Comparison of ENCODE assay signal across 16 cellular contexts in genomic region chr22:46008836-46009596, GRCh38. TPM values are rescaled to one million over a fixed set of nuclear protein-coding genes. Genes with fewer than 3 reads are reported as not detected.
DNase-seq lines count a peak whose midpoint lies in the region; ATAC-seq, FAIRE-seq and TF ChIP-seq lines count a peak whose summit lies in the region.
"Had no signal": no experiment of that assay in that cellular context is flagged by ENCODE, and none has a peak within 500 bp of the region (broad histone marks: within the 10 kb centered on the region; RNA-seq: fewer than 3 reads in every experiment).

No MANE protein-coding gene starts in this region.

- DNase-seq in SK-N-SH = no peak
- peak; percentile 22 for DNase-seq in cardiac septum (ENCODE audit: low spot score)
- DNase-seq in osteocyte (ENCODE audit: extremely low spot score, unreplicated experiment) = no peak
- DNase-seq in iPS-NIHi11 (ENCODE audit: low spot score) = no peak
- DNase-seq in HTR-8/SVneo (ENCODE audit: insufficient read length, low spot score) = no peak
- DNase-seq: activated CD4-positive, alpha-beta memory T cell treated with anti-CD3 and anti-CD28 coated beads for 36 hours; anterior cingulate cortex; NCI-H1417 treated with DMSO at 0.1 percent for 48 hours; stimulated activated CD4-positive, alpha-beta T cell treated with anti-CD3 and anti-CD28 coated beads, Interleukin-12 subunit alpha, Interleukin-12 subunit beta, amount 100 ng/mL, for 4 hours had no signal

- H3K27me3 ChIP-seq in SK-N-SH (ENCODE audit: insufficient read depth) = no peaks in the 10 kb centered on the region

- peaks cover 3% of the 10 kb centered on the region for H3K9me3 Mint-ChIP-seq in osteocyte (ENCODE audit: unreplicated experiment)

- no peaks in the 10 kb centered on the region for H3K36me3 Mint-ChIP-seq in osteocyte (ENCODE audit: unreplicated experiment)
- H3K36me3 Mint-ChIP-seq: activated CD4-positive, alpha-beta memory T cell treated with anti-CD3 and anti-CD28 coated beads for 36 hours had no signal

- H3K27ac ChIP-seq in C4-2B (peak overlapping the region; percentile 94; the same call in 1 of the 2 replicates), SK-N-SH (ENCODE audit: low read depth in 2 of 2, low read length in 1 of 2) (peak overlapping the region; percentile 99 to 100)

- no peak for FAIRE-seq in HTR-8/SVneo (lab: Jason Lieb, UNC)
- FAIRE-seq: G401.6, GM12892 had no signal

- peak overlapping the region; percentile 94; the same call in 1 of the 2 replicates for H3K9ac ChIP-seq in SK-N-SH

- H3K4me1 ChIP-seq in SK-N-SH (ENCODE audit: control insufficient read depth in 1 of 2, insufficient read depth in 2 of 2, low read depth in 1 of 2, low read length in 1 of 2) = peaks cover 42 to 63% of the 10 kb centered on the region in 2 experiments; a peak in 3 of 4 replicates

- H3K4me3 ChIP-seq in SK-N-SH (ENCODE audit: low read depth in 2 of 2, low read length in 1 of 2) = no peak overlapping the region

- no peaks in the 10 kb centered on the region for H3K9me3 ChIP-seq in SK-N-SH

- H3K79me2 ChIP-seq in SK-N-SH (ENCODE audit: insufficient read depth) = peaks cover 40% of the 10 kb centered on the region

- intact Hi-C loops in cardiac septum (cut with DNase I) = loop anchor here (5.0 kb wide), 1 partner anchor 78 kb away; no protein-coding TSS in a partner anchor

- H4K20me1 ChIP-seq in SK-N-SH (ENCODE audit: insufficient read depth) = no peaks in the 10 kb centered on the region

- POLR2A ChIA-PET in SK-N-SH (lab: Yijun Ruan, JAX) = interaction anchor here (1.4 to 3.6 kb wide), 9 partner anchors 11 to 97 kb away, joined by 6 to 38 read pairs (median 14); no protein-coding TSS in a partner anchor

- no peak for TF ChIP-seq RAD21 in SK-N-SH (IDR thresholded peaks at IDR 0.05; ENCODE audit: low read length)

- TF ChIP-seq EP300 in SK-N-SH (IDR thresholded peaks at IDR 0.05; ENCODE audit: borderline replicate concordance in 1 of 2, low read depth in 1 of 2, low read length in 1 of 2) = no peak

- H3K36me3 ChIP-seq in SK-N-SH (replicated peaks in 1 of 2; ENCODE audit: control insufficient read depth in 1 of 2, insufficient read depth in 2 of 2, low read length in 1 of 2) = no peaks in the 10 kb centered on the region

- H3K27ac Mint-ChIP-seq in osteocyte (ENCODE audit: unreplicated experiment) = peak overlapping the region; percentile 79
- H3K27ac Mint-ChIP-seq: activated CD4-positive, alpha-beta memory T cell treated with anti-CD3 and anti-CD28 coated beads for 36 hours had no signal

- no peaks in the 10 kb centered on the region for H3K27me3 Mint-ChIP-seq in osteocyte (ENCODE audit: unreplicated experiment)
- H3K27me3 Mint-ChIP-seq: activated CD4-positive, alpha-beta memory T cell treated with anti-CD3 and anti-CD28 coated beads for 36 hours had no signal

- ATAC-seq in HG03097 (IDR thresholded peaks at IDR 0.05; ENCODE audit: low FRiP score, unreplicated experiment) = no peak
- no peak for ATAC-seq in GM21381 (IDR thresholded peaks at IDR 0.05; ENCODE audit: unreplicated experiment)

- 95% methylated on average over 8 of the region's 9 CpGs for WGBS in SK-N-SH (ENCODE audit: low lambda C conversion rate)

- H3K4me1 Mint-ChIP-seq in osteocyte (ENCODE audit: unreplicated experiment) = peaks cover 66% of the 10 kb centered on the region

- CTCF ChIA-PET in SK-N-SH (lab: Yijun Ruan, JAX) = interaction anchor here (1.6 to 5.0 kb wide), 6 partner anchors 13 to 112 kb away, joined by 7 to 108 read pairs (median 74); no protein-coding TSS in a partner anchor

- TF ChIP-seq CTCF in C4-2B (conservative IDR thresholded peaks at IDR 0.05) (no peak), SK-N-SH (IDR thresholded peaks at IDR 0.05) (no peak), osteocyte (IDR thresholded peaks at IDR 0.05) (no peak)

- H3F3A ChIP-seq in SK-N-SH (replicated peaks; ENCODE audit: insufficient read depth) = peaks cover 24% of the 10 kb centered on the region

- no peak overlapping the region for H3K4me3 Mint-ChIP-seq in osteocyte (ENCODE audit: unreplicated experiment)
- H3K4me3 Mint-ChIP-seq: activated CD4-positive, alpha-beta memory T cell treated with anti-CD3 and anti-CD28 coated beads for 36 hours had no signal

- no peak overlapping the region for H3K4me2 ChIP-seq in SK-N-SH

- H3K9me2 ChIP-seq in SK-N-SH = no peaks in the 10 kb centered on the region

- no peak overlapping the region for H2AFZ ChIP-seq in SK-N-SH (ENCODE audit: low read depth)

TF ChIP-seq in SK-N-SH, 30 proteins besides CTCF, POLR2A, EP300 and RAD21:
- TF ChIP-seq TCF12 (IDR thresholded peaks at IDR 0.05) (no peak), NFIC (IDR thresholded peaks at IDR 0.05; ENCODE audit: borderline replicate concordance) (no peak), USF1 (IDR thresholded peaks at IDR 0.05; ENCODE audit: borderline replicate concordance, low read depth) (no peak), ZBTB33 (IDR thresholded peaks at IDR 0.05; ENCODE audit: borderline replicate concordance, low read depth) (no peak), USF2 (IDR thresholded peaks at IDR 0.05; ENCODE audit: borderline replicate concordance, low read depth, low read length) (no peak)
- TF ChIP-seq, protein P1, sequence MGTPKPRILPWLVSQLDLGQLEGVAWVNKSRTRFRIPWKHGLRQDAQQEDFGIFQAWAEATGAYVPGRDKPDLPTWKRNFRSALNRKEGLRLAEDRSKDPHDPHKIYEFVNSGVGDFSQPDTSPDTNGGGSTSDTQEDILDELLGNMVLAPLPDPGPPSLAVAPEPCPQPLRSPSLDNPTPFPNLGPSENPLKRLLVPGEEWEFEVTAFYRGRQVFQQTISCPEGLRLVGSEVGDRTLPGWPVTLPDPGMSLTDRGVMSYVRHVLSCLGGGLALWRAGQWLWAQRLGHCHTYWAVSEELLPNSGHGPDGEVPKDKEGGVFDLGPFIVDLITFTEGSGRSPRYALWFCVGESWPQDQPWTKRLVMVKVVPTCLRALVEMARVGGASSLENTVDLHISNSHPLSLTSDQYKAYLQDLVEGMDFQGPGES (IDR thresholded peaks at IDR 0.05; ENCODE audit: low read depth, low read length) = no peak
TF ChIP-seq in SK-N-SH: peak in this region for 0.

RNA-seq across cellular contexts. Expression of gene WNT7B, which starts 32.1 kb away (rescaled TPM):
- 0.13 TPM in 1 of 2 replicates, not detected in the other for polyA plus RNA-seq in SK-N-SH (2012; rRNA removed)
- polyA plus RNA-seq in SK-N-SH (2012; cell fraction: cytosol; rRNA removed) = 0.01 and 0.20 TPM in 2 replicates
- 0.08 TPM in 2 replicates for polyA plus RNA-seq in SK-N-SH (2012; cell fraction: nucleus; rRNA removed)
- total RNA-seq in cardiac septum (not detected), osteocyte (2.3 and 2.7 TPM in 2 replicates)
- total RNA-seq: activated CD4-positive, alpha-beta memory T cell treated with anti-CD3 and anti-CD28 coated beads for 36 hours; dermis microvascular lymphatic vessel endothelial cell; lung microvascular endothelial cell had no signal
